ENCODE assay signal across 26 cellular contexts in genomic region chr3:98501863-98502262, GRCh38. TPM values are rescaled to one million over a fixed set of nuclear protein-coding genes. Genes with fewer than 3 reads are reported as not detected.
DNase-seq lines count a peak whose midpoint lies in the region; ATAC-seq, FAIRE-seq and TF ChIP-seq lines count a peak whose summit lies in the region.
"Had no signal": no experiment of that assay in that cellular context is flagged by ENCODE, and none has a peak within 500 bp of the region (broad histone marks: within the 10 kb centered on the region; RNA-seq: fewer than 3 reads in every experiment).

No MANE protein-coding gene starts in this region.

- no peaks in the 10 kb centered on the region for H3K9me3 Mint-ChIP-seq in central memory CD8-positive, alpha-beta T cell
- H3K9me3 Mint-ChIP-seq: CD4-positive, alpha-beta T cell; CD8-positive, alpha-beta memory T cell; HFFc6 had no signal

- H3K9me3 ChIP-seq in PC-9 (ENCODE audit: insufficient read depth, low read depth) (no peaks in the 10 kb centered on the region), keratinocyte (ENCODE audit: control insufficient read depth, low read depth, low read length) (no peaks in the 10 kb centered on the region)
- H3K9me3 ChIP-seq: A549; BE2C; BLaER1 treated with 17β-estradiol and CSF1 and Interleukin-3, amounts not matched to agents 10 nM and 100 nM; HAP-1 had no signal

- H3K4me2 ChIP-seq in PC-9, result no peak overlapping the region
- peak overlapping the region; percentile 51 for H3K4me2 ChIP-seq in keratinocyte (ENCODE audit: control insufficient read depth, extremely low read depth, insufficient read depth, low read depth, low read length)
- H3K4me2 ChIP-seq: A549; BLaER1 treated with 17β-estradiol and CSF1 and Interleukin-3, amounts not matched to agents 10 nM and 100 nM had no signal

- peaks cover 6% of the 10 kb centered on the region; the same call in 1 of the 2 replicates for H3F3A ChIP-seq in PC-9 (ENCODE audit: insufficient read depth, low read depth)

- H3K79me2 ChIP-seq in PC-9 (ENCODE audit: low read depth) (no peaks in the 10 kb centered on the region), keratinocyte (ENCODE audit: control insufficient read depth, insufficient read depth, low read length) (no peaks in the 10 kb centered on the region)

- H3K27ac ChIP-seq in PC-9, result no peak overlapping the region
- peak overlapping the region; percentile 3 for H3K27ac ChIP-seq in epithelial cell of prostate
- no peak overlapping the region for H3K27ac ChIP-seq in keratinocyte (ENCODE audit: control insufficient read depth, insufficient read depth, low read length)
- H3K27ac ChIP-seq: A549; BLaER1 treated with 17β-estradiol and CSF1 and Interleukin-3, amounts not matched to agents 10 nM and 100 nM had no signal

- H3K27me3 Mint-ChIP-seq in central memory CD8-positive, alpha-beta T cell, result no peaks in the 10 kb centered on the region
- H3K27me3 Mint-ChIP-seq: CD4-positive, alpha-beta T cell; CD8-positive, alpha-beta memory T cell had no signal

- H3K4me1 Mint-ChIP-seq in central memory CD8-positive, alpha-beta T cell, result peaks cover 22% of the 10 kb centered on the region
- H3K4me1 Mint-ChIP-seq: CD14-positive monocyte had no signal

- BruUV-seq in PC-9 (replicated peaks; lab: Mats Ljungman, UMichigan), result no TSS peak

- ATAC-seq in central memory CD8-positive, alpha-beta T cell (replicated peaks; ENCODE audit: extremely low read depth, poor library complexity, severe bottlenecking), result no peak
- ATAC-seq in HG02981 (IDR thresholded peaks at IDR 0.05; ENCODE audit: unreplicated experiment) (no peak), HG03135 (IDR thresholded peaks at IDR 0.05; ENCODE audit: unreplicated experiment) (no peak)
- ATAC-seq: A549, GM12878 had no signal

- POLR2A ChIA-PET in PC-9 (lab: Charles Lee; ENCODE audit: unreplicated experiment), result interaction anchor here (0.9 kb wide), 1 partner anchor 21 kb away, joined by 5 read pairs; the partner anchor contains the start of gene CLDND1

- H3K9me2 ChIP-seq in PC-9 (ENCODE audit: insufficient read depth), result peaks cover 3% of the 10 kb centered on the region; the same call in 1 of the 2 replicates

- H3K9me1 ChIP-seq in keratinocyte (ENCODE audit: control insufficient read depth, extremely low read depth, insufficient read depth, low read length), result no peaks in the 10 kb centered on the region

- CTCF ChIA-PET in PC-9 (lab: Charles Lee), result no interaction called here

- TF ChIP-seq CTCF in PC-9 (conservative IDR thresholded peaks at IDR 0.05) (no peak), keratinocyte (optimal IDR thresholded peaks at IDR 0.05 in 1 of 3, IDR thresholded peaks at IDR 0.05 in 1 of 3, conservative IDR thresholded peaks at IDR 0.05 in 1 of 3; ENCODE audit: extremely low read depth in 1 of 3, insufficient read depth in 2 of 3, low read length in 3 of 3) (no peak)

- peaks cover 9% of the 10 kb centered on the region for H3K36me3 Mint-ChIP-seq in central memory CD8-positive, alpha-beta T cell (ENCODE audit: insufficient read depth)

- H2AFZ ChIP-seq in PC-9, result peak overlapping the region; percentile 5; the same call in 1 of the 2 replicates
- no peak overlapping the region for H2AFZ ChIP-seq in keratinocyte (ENCODE audit: control insufficient read depth, low read length)

- DNase-seq in PC-9 (no peak), epithelial cell of prostate (ENCODE audit: low read depth, low spot score) (no peak), keratinocyte (ENCODE audit: low read depth, low spot score) (no peak), NCI-H345 treated with DMSO at 0.1 percent for 48 hours (lab: John Stamatoyannopoulos, UW; ENCODE audit: unreplicated experiment) (no peak)
- no peak for DNase-seq in central memory CD8-positive, alpha-beta T cell (ENCODE audit: low spot score in 2 of 2)
- DNase-seq: 8988T; ACHN; AML-193; BE2C; CD4-positive, alpha-beta T cell; CD8-positive, alpha-beta memory T cell; DMS 273 treated with DMSO at 0.1 percent for 48 hours; DMS79; EL; GDM1; GOT3; HFFc6 had no signal

- H3K27ac Mint-ChIP-seq in central memory CD8-positive, alpha-beta T cell (ENCODE audit: low read depth), result peak overlapping the region; percentile 7
- H3K27ac Mint-ChIP-seq: CD4-positive, alpha-beta T cell; HFFc6 had no signal

- H4K20me1 ChIP-seq in PC-9 (ENCODE audit: insufficient read depth) (no peaks in the 10 kb centered on the region), keratinocyte (ENCODE audit: control insufficient read depth, extremely low read depth, insufficient read depth, low read length) (no peaks in the 10 kb centered on the region)
- H4K20me1 ChIP-seq: BLaER1 treated with 17β-estradiol and CSF1 and Interleukin-3, amounts not matched to agents 10 nM and 100 nM had no signal

- FAIRE-seq in keratinocyte (lab: Jason Lieb, UNC), result no peak
- FAIRE-seq: A549, D721Med, GM12878, H54 had no signal

- dilution Hi-C loops in keratinocyte (cut with MboI; ENCODE audit: extremely low pct_ligation_motif_present, low sequenced_read_pairs), result no loop called here

- H3K27me3 ChIP-seq in PC-9 (ENCODE audit: insufficient read depth, low read depth) (no peaks in the 10 kb centered on the region), keratinocyte (ENCODE audit: control insufficient read depth, extremely low read depth, insufficient read depth, low read length) (no peaks in the 10 kb centered on the region)
- H3K27me3 ChIP-seq: BE2C; BLaER1 treated with 17β-estradiol and CSF1 and Interleukin-3, amounts not matched to agents 10 nM and 100 nM had no signal

- no peak overlapping the region for H3K9ac ChIP-seq in keratinocyte (ENCODE audit: control insufficient read depth, extremely low read depth, insufficient read depth, low read length)
- H3K9ac ChIP-seq: BLaER1 treated with 17β-estradiol and CSF1 and Interleukin-3, amounts not matched to agents 10 nM and 100 nM had no signal

- H3K4me3 ChIP-seq in PC-9, result no peak overlapping the region
- no peak overlapping the region for H3K4me3 ChIP-seq in keratinocyte (ENCODE audit: control insufficient read depth in 2 of 3, extremely low read depth in 1 of 3, insufficient read depth in 2 of 3, low read depth in 1 of 3, low read length in 3 of 3)
- H3K4me3 ChIP-seq: A549; BLaER1 treated with 17β-estradiol and CSF1 and Interleukin-3, amounts not matched to agents 10 nM and 100 nM; GM12878; HAP-1 had no signal

- no peak overlapping the region for H3K4me3 Mint-ChIP-seq in central memory CD8-positive, alpha-beta T cell
- H3K4me3 Mint-ChIP-seq: CD14-positive monocyte; CD4-positive, alpha-beta T cell; CD8-positive, alpha-beta memory T cell; HFFc6 had no signal

- intact Hi-C loops in PC-9 (cut with micrococcal nuclease; ENCODE audit: unreplicated experiment), result no loop called here

- peaks cover 14% of the 10 kb centered on the region; the same call in 1 of the 2 replicates for H3K4me1 ChIP-seq in PC-9 (replicated peaks; ENCODE audit: insufficient read depth)
- peaks cover 9% of the 10 kb centered on the region for H3K4me1 ChIP-seq in keratinocyte (ENCODE audit: control insufficient read depth, extremely low read depth, insufficient read depth, low read length)
- H3K4me1 ChIP-seq: A549; BLaER1 treated with 17β-estradiol and CSF1 and Interleukin-3, amounts not matched to agents 10 nM and 100 nM; HAP-1 had no signal

- H3K36me3 ChIP-seq in PC-9 (ENCODE audit: low read depth) (no peaks in the 10 kb centered on the region), keratinocyte (ENCODE audit: control insufficient read depth in 2 of 2, extremely low read depth in 1 of 2, insufficient read depth in 2 of 2, low read length in 2 of 2) (no peaks in the 10 kb centered on the region)
- H3K36me3 ChIP-seq: BE2C; BLaER1 treated with 17β-estradiol and CSF1 and Interleukin-3, amounts not matched to agents 10 nM and 100 nM; HAP-1 had no signal

RNA-seq across cellular contexts. Expression of gene OR5K2, which starts 4.4 kb away (rescaled TPM):
- not detected in 2 replicates for total RNA-seq in PC-9 (2021)
- not detected in 3 replicates for polyA plus RNA-seq in keratinocyte
- not detected for polyA plus RNA-seq in keratinocyte (2011; ENCODE audit: low read depth)
- not detected in 2 replicates for polyA plus RNA-seq in keratinocyte (2011; cell fraction: cytosol; rRNA removed)
- not detected in 2 replicates for polyA plus RNA-seq in keratinocyte (2011; cell fraction: nucleus; rRNA removed)
- 0.16 TPM in 1 of 2 replicates, not detected in the other for polyA plus RNA-seq in keratinocyte (2012; ENCODE audit: low replicate concordance)
- not detected in 3 replicates for polyA minus RNA-seq in keratinocyte
- polyA minus RNA-seq in keratinocyte (2011; cell fraction: cytosol; rRNA and poly(A)+ RNA removed), result not detected
- not detected in 2 replicates for polyA minus RNA-seq in keratinocyte (2011; cell fraction: nucleus; rRNA and poly(A)+ RNA removed)
- total RNA-seq: CD4-positive, alpha-beta T cell; CD8-positive, alpha-beta memory T cell; GM12878; HFFc6 had no signal
- polyA plus RNA-seq: A549; CD14-positive monocyte; CD8-positive, alpha-beta memory T cell had no signal

RNA-seq across cellular contexts. Expression of gene CLDND1, which starts 20.8 kb away (rescaled TPM):
- total RNA-seq in PC-9 (2021), result 143 and 152 TPM in 2 replicates
- 92.0 to 137 TPM (median 126 TPM) in 3 replicates for polyA plus RNA-seq in keratinocyte
- 57.5 TPM for polyA plus RNA-seq in keratinocyte (2011; ENCODE audit: low read depth)
- 74.2 and 135 TPM in 2 replicates for polyA plus RNA-seq in keratinocyte (2011; cell fraction: cytosol; rRNA removed)
- 179 and 238 TPM in 2 replicates for polyA plus RNA-seq in keratinocyte (2011; cell fraction: nucleus; rRNA removed)
- 39.4 and 160 TPM in 2 replicates for polyA plus RNA-seq in keratinocyte (2012; ENCODE audit: low replicate concordance)
- 61.0 to 132 TPM (median 88.0 TPM) in 3 replicates for polyA minus RNA-seq in keratinocyte
- 47.4 TPM for polyA minus RNA-seq in keratinocyte (2011; cell fraction: cytosol; rRNA and poly(A)+ RNA removed)
- 37.5 and 80.5 TPM in 2 replicates for polyA minus RNA-seq in keratinocyte (2011; cell fraction: nucleus; rRNA and poly(A)+ RNA removed)

RNA-seq across cellular contexts. Expression of gene GPR15, which starts 29.9 kb away (rescaled TPM):
- not detected in 2 replicates for total RNA-seq in PC-9 (2021)
- polyA plus RNA-seq in keratinocyte, result 0.05 TPM in 1 of 3 replicates, not detected in the others
- polyA plus RNA-seq in keratinocyte (2011; ENCODE audit: low read depth), result not detected
- polyA plus RNA-seq in keratinocyte (2011; cell fraction: cytosol; rRNA removed), result not detected in 2 replicates
- not detected in 2 replicates for polyA plus RNA-seq in keratinocyte (2011; cell fraction: nucleus; rRNA removed)
- not detected in 2 replicates for polyA plus RNA-seq in keratinocyte (2012; ENCODE audit: low replicate concordance)
- not detected in 3 replicates for polyA minus RNA-seq in keratinocyte
- not detected for polyA minus RNA-seq in keratinocyte (2011; cell fraction: cytosol; rRNA and poly(A)+ RNA removed)
- polyA minus RNA-seq in keratinocyte (2011; cell fraction: nucleus; rRNA and poly(A)+ RNA removed), result not detected in 2 replicates
- total RNA-seq: HFFc6 had no signal
- polyA plus RNA-seq: A549, CD14-positive monocyte had no signal

RNA-seq across cellular contexts. Expression of gene OR5K1, which starts 38.9 kb away (rescaled TPM):
- total RNA-seq in PC-9 (2021), result not detected in 2 replicates
- polyA plus RNA-seq in keratinocyte, result not detected in 3 replicates
- polyA plus RNA-seq in keratinocyte (2011; ENCODE audit: low read depth), result not detected
- polyA plus RNA-seq in keratinocyte (2011; cell fraction: cytosol; rRNA removed), result not detected in 2 replicates
- polyA plus RNA-seq in keratinocyte (2011; cell fraction: nucleus; rRNA removed), result not detected in 2 replicates
- polyA plus RNA-seq in keratinocyte (2012; ENCODE audit: low replicate concordance), result not detected in 2 replicates
- polyA minus RNA-seq in keratinocyte, result not detected in 3 replicates
- polyA minus RNA-seq in keratinocyte (2011; cell fraction: cytosol; rRNA and poly(A)+ RNA removed), result not detected
- polyA minus RNA-seq in keratinocyte (2011; cell fraction: nucleus; rRNA and poly(A)+ RNA removed), result not detected in 2 replicates
- total RNA-seq: CD4-positive, alpha-beta T cell; CD8-positive, alpha-beta memory T cell; GM12878; HFFc6 had no signal
- polyA plus RNA-seq: A549; CD14-positive monocyte; CD8-positive, alpha-beta memory T cell had no signal
